In genomic region chr10:11875499-11876281, GRCh38 we compare ENCODE assay signal across 8 cellular contexts. TPM values are rescaled to one million over a fixed set of nuclear protein-coding genes. Genes with fewer than 3 reads are reported as not detected.
DNase-seq lines count a peak whose midpoint lies in the region; TF ChIP-seq lines count a peak whose summit lies in the region.

No MANE protein-coding gene starts in this region.

- intact Hi-C loops in OCI-LY7 (cut with micrococcal nuclease; ENCODE audit: unreplicated experiment): no loop called here

- CTCF ChIA-PET in OCI-LY7 (lab: Charles Lee; ENCODE audit: unreplicated experiment): no interaction called here

- no peaks in the 10 kb centered on the region for H4K20me1 ChIP-seq in OCI-LY7 (ENCODE audit: insufficient read depth, low read length)

- no peaks in the 10 kb centered on the region for H3K9me3 ChIP-seq in OCI-LY7 (ENCODE audit: low read length)

- no TSS peak for BruUV-seq in OCI-LY7 (replicated peaks; lab: Mats Ljungman, UMichigan)

- H3K4me3 ChIP-seq in HFF-Myc (replicated peaks; ENCODE audit: low read depth, low read length): no peak overlapping the region
- no peak overlapping the region for H3K4me3 ChIP-seq in OCI-LY7 (ENCODE audit: low read depth, low read length, poor library complexity, severe bottlenecking)

- TF ChIP-seq CTCF in HFF-Myc (IDR thresholded peaks at IDR 0.05; ENCODE audit: low read depth, low read length, missing control alignments): no peak
- TF ChIP-seq CTCF in OCI-LY7 (conservative IDR thresholded peaks at IDR 0.05; ENCODE audit: low read length): no peak

- no peaks in the 10 kb centered on the region for H3K79me2 ChIP-seq in OCI-LY7 (ENCODE audit: insufficient read depth, low read depth, low read length)

- H3K9me2 ChIP-seq in OCI-LY7 (ENCODE audit: insufficient read depth, low read length): no peaks in the 10 kb centered on the region

- H3K36me3 ChIP-seq in OCI-LY7 (ENCODE audit: insufficient read depth, low read length): no peaks in the 10 kb centered on the region

- no peak overlapping the region for H3K27ac ChIP-seq in OCI-LY7 (ENCODE audit: low read depth, low read length, poor library complexity, severe bottlenecking)

- in situ Hi-C loops in T47D (cut with HindIII; ENCODE audit: low pct_unique_long_range_greater_than_20kb, low sequenced_read_pairs): no loop called here

- H2AFZ ChIP-seq in OCI-LY7 (ENCODE audit: low read length): no peak overlapping the region

- H3K4me2 ChIP-seq in OCI-LY7 (ENCODE audit: low read length): no peak overlapping the region

- H3K4me1 ChIP-seq in OCI-LY7 (ENCODE audit: insufficient read depth, low read length, poor library complexity, severe bottlenecking): no peaks in the 10 kb centered on the region

- POLR2A ChIA-PET in OCI-LY7 (lab: Charles Lee): no interaction called here

- DNase-seq in HFF-Myc (ENCODE audit: extremely low read depth, low read depth) (peak; percentile 67), T47D (ENCODE audit: low read depth in 1 of 2, low spot score in 1 of 2) (peak; percentile 84 to 87), islet precursor cell (peak; percentile 95), stromal cell of bone marrow (ENCODE audit: low read depth) (peak; percentile 77), OCI-LY7 (ENCODE audit: low spot score) (no peak), NCI-H2196 (lab: John Stamatoyannopoulos, UW; ENCODE audit: unreplicated experiment) (no peak)
- DNase-seq in stimulated activated CD8-positive, alpha-beta memory T cell treated with anti-CD3 and anti-CD28 coated beads, Interleukin-4, amount 100 ng/mL, for 48 hours: no peak
- DNase-seq in stimulated activated naive CD4-positive, alpha-beta T cell (lab: John Stamatoyannopoulos, UW): no peak

RNA-seq across cellular contexts. Expression of gene PROSER2, which starts 52.5 kb away (rescaled TPM):
- not detected in 2 replicates for total RNA-seq in OCI-LY7 (2014; rRNA removed; shearing (Covaris generic))
- not detected in 2 replicates for total RNA-seq in OCI-LY7 (2022)

Comparison
In these comparisons a context has a peak if more than half of its experiments do, and no peak if none do; other contexts are left out.
1. DNase-seq: peak in HFF-Myc (single experiment), T47D (2 of 2), islet precursor cell (single experiment) and stromal cell of bone marrow (single experiment); none in OCI-LY7 (single experiment), stimulated activated CD8-positive, alpha-beta memory T cell treated with anti-CD3 and anti-CD28 coated beads, Interleukin-4, amount 100 ng/mL, for 48 hours (single experiment), stimulated activated naive CD4-positive, alpha-beta T cell (0 of 6) and NCI-H2196 (single experiment).